In genomic region chr12:132186208-132186856, GRCh38 we compare ENCODE assay signal across 14 cellular contexts. TPM values are rescaled to one million over a fixed set of nuclear protein-coding genes. Genes with fewer than 3 reads are reported as not detected.
DNase-seq lines count a peak whose midpoint lies in the region; ATAC-seq and TF ChIP-seq lines count a peak whose summit lies in the region.
"Had no signal": no experiment of that assay in that cellular context is flagged by ENCODE, and none has a peak within 500 bp of the region (broad histone marks: within the 10 kb centered on the region; RNA-seq: fewer than 3 reads in every experiment).

No MANE protein-coding gene starts in this region.

- TF ChIP-seq CTCF in breast epithelium (IDR thresholded peaks at IDR 0.05) = no peak
- TF ChIP-seq CTCF in MCF 10A (IDR thresholded peaks at IDR 0.05; ENCODE audit: unreplicated experiment) = no peak
- TF ChIP-seq CTCF in SK-N-SH (IDR thresholded peaks at IDR 0.05) = no peak
- TF ChIP-seq CTCF in tibial artery (IDR thresholded peaks at IDR 0.05) = no peak
- no peak for TF ChIP-seq CTCF in smooth muscle cell (IDR thresholded peaks at IDR 0.05; ENCODE audit: borderline replicate concordance, insufficient read depth, poor library complexity, severe bottlenecking)

- H3K9me2 ChIP-seq in SK-N-SH = no peaks in the 10 kb centered on the region

- H3K27me3 Mint-ChIP-seq in MCF 10A (ENCODE audit: insufficient read depth, unreplicated experiment) = peaks cover 52% of the 10 kb centered on the region

- DNase-seq in breast epithelium (ENCODE audit: low spot score in 2 of 2) (no peak), MCF 10A (ENCODE audit: unreplicated experiment) (no peak), SK-N-SH (no peak), tibial artery (no peak), smooth muscle cell (lab: John Stamatoyannopoulos, UW; ENCODE audit: unreplicated experiment) (no peak)
- no peak for DNase-seq in effector memory CD4-positive, alpha-beta T cell
- DNase-seq: DMS53, foreskin keratinocyte, GOT3, NCI-H1417 treated with DMSO at 0.1 percent for 48 hours, NCI-H226, SJCRH30 had no signal

- H3K9ac ChIP-seq in SK-N-SH = no peak overlapping the region
- H3K9ac ChIP-seq in smooth muscle cell (ENCODE audit: low read depth) = no peak overlapping the region

- H3K79me2 ChIP-seq in SK-N-SH (ENCODE audit: insufficient read depth) (no peaks in the 10 kb centered on the region), smooth muscle cell (ENCODE audit: low read depth) (no peaks in the 10 kb centered on the region)

- H3K9me3 Mint-ChIP-seq in MCF 10A (ENCODE audit: unreplicated experiment) = peaks cover 6% of the 10 kb centered on the region

- no peak overlapping the region for H3K4me3 Mint-ChIP-seq in MCF 10A (ENCODE audit: unreplicated experiment)

- H3K4me3 ChIP-seq in breast epithelium (peak overlapping the region in 2 of 3 donors; percentile 10 to 33), SK-N-SH (ENCODE audit: low read depth in 2 of 2, low read length in 1 of 2) (no peak overlapping the region), tibial artery (peak overlapping the region; percentile 3 to 8), smooth muscle cell (no peak overlapping the region)
- peak overlapping the region; percentile 32 for H3K4me3 ChIP-seq in effector memory CD4-positive, alpha-beta T cell (ENCODE audit: insufficient read depth, low read depth, low read length, poor library complexity, severe bottlenecking)
- H3K4me3 ChIP-seq: SJCRH30 had no signal

- H3K27me3 ChIP-seq in breast epithelium = no peaks in the 10 kb centered on the region
- peaks cover 93% of the 10 kb centered on the region for H3K27me3 ChIP-seq in SK-N-SH (ENCODE audit: insufficient read depth)
- H3K27me3 ChIP-seq in effector memory CD4-positive, alpha-beta T cell (replicated peaks; ENCODE audit: control insufficient read depth, insufficient read depth, low read length, poor library complexity, severe bottlenecking) = no peaks in the 10 kb centered on the region
- H3K27me3 ChIP-seq in tibial artery = peaks cover 0 to 11% of the 10 kb centered on the region in 2 donors
- no peaks in the 10 kb centered on the region for H3K27me3 ChIP-seq in smooth muscle cell (ENCODE audit: low read depth)
- H3K27me3 ChIP-seq: SJCRH30 had no signal

- H3K27ac ChIP-seq in breast epithelium (no peak overlapping the region), SK-N-SH (ENCODE audit: low read depth in 2 of 2, low read length in 1 of 2) (no peak overlapping the region), tibial artery (no peak overlapping the region), smooth muscle cell (ENCODE audit: low read depth) (no peak overlapping the region)
- H3K27ac ChIP-seq in effector memory CD4-positive, alpha-beta T cell (ENCODE audit: insufficient read depth, low read length, poor library complexity, severe bottlenecking) = peak overlapping the region; percentile 56
- H3K27ac ChIP-seq: foreskin keratinocyte, SJCRH30 had no signal

- H3F3A ChIP-seq in SK-N-SH (replicated peaks; ENCODE audit: insufficient read depth) (no peaks in the 10 kb centered on the region), smooth muscle cell (ENCODE audit: low read depth) (no peaks in the 10 kb centered on the region)

- 18% methylated on average over 24 of the region's 24 CpGs for WGBS in SK-N-SH (ENCODE audit: low lambda C conversion rate)
- WGBS in smooth muscle cell (ENCODE audit: low lambda C conversion rate) = 73% methylated on average over 24 of the region's 24 CpGs

- intact Hi-C loops in breast epithelium (cut with DNase I; ENCODE audit: low total_unique reads) = no loop called here
- intact Hi-C loops in MCF 10A (cut with micrococcal nuclease) = no loop called here
- intact Hi-C loops in tibial artery (cut with DNase I; ENCODE audit: low total_unique reads) = no loop called here

- no peaks in the 10 kb centered on the region for H4K20me1 ChIP-seq in SK-N-SH (ENCODE audit: insufficient read depth)
- H4K20me1 ChIP-seq in smooth muscle cell (ENCODE audit: low read depth) = no peaks in the 10 kb centered on the region

- CTCF ChIA-PET in MCF 10A (lab: Yijun Ruan, JAX) (interaction anchor here (0.9 to 1.2 kb wide), 2 partner anchors 31 to 228 kb away, joined by 3 to 4 read pairs; no protein-coding TSS in a partner anchor), SK-N-SH (lab: Yijun Ruan, JAX) (interaction anchor here (0.9 to 1.6 kb wide), 4 partner anchors 10 to 429 kb away, joined by 3 to 4 read pairs (median 3); no protein-coding TSS in a partner anchor)

- ATAC-seq in GM21390 (IDR thresholded peaks at IDR 0.05; ENCODE audit: unreplicated experiment) (no peak), HG03521 (IDR thresholded peaks at IDR 0.05; ENCODE audit: unreplicated experiment) (no peak)
- ATAC-seq: foreskin keratinocyte had no signal

- no peak for TF ChIP-seq EP300 in SK-N-SH (IDR thresholded peaks at IDR 0.05; ENCODE audit: borderline replicate concordance in 1 of 2, low read depth in 1 of 2, low read length in 1 of 2)

- POLR2A ChIA-PET in MCF 10A (lab: Yijun Ruan, JAX) (interaction anchor here (0.6 to 1.4 kb wide), 4 partner anchors 22 to 395 kb away, joined by 3 to 4 read pairs (median 3); no protein-coding TSS in a partner anchor), SK-N-SH (lab: Yijun Ruan, JAX) (no interaction called here)

- BruUV-seq in MCF 10A (replicated peaks; lab: Mats Ljungman, UMichigan) = no TSS peak

- H3K4me1 ChIP-seq in breast epithelium (no peaks in the 10 kb centered on the region), SK-N-SH (ENCODE audit: control insufficient read depth in 1 of 2, insufficient read depth in 2 of 2, low read depth in 1 of 2, low read length in 1 of 2) (no peaks in the 10 kb centered on the region; a peak in 1 of 4 replicates), tibial artery (peaks cover 0 to 21% (median 15%) of the 10 kb centered on the region in 4 donors), smooth muscle cell (ENCODE audit: low read depth) (peaks cover 12% of the 10 kb centered on the region)
- peaks cover 40% of the 10 kb centered on the region for H3K4me1 ChIP-seq in effector memory CD4-positive, alpha-beta T cell (ENCODE audit: control insufficient read depth, insufficient read depth, low read length, poor library complexity, severe bottlenecking)
- H3K4me1 ChIP-seq: foreskin keratinocyte, SJCRH30 had no signal

- no peak for TF ChIP-seq RAD21 in SK-N-SH (IDR thresholded peaks at IDR 0.05; ENCODE audit: low read length)

- H2AFZ ChIP-seq in SK-N-SH (ENCODE audit: low read depth) = no peak overlapping the region
- H2AFZ ChIP-seq in smooth muscle cell (ENCODE audit: low read depth) = no peak overlapping the region

- H3K9me3 ChIP-seq in breast epithelium (peaks cover 24 to 62% of the 10 kb centered on the region in 2 donors), SK-N-SH (no peaks in the 10 kb centered on the region), tibial artery (peaks cover 0 to 53% (median 25%) of the 10 kb centered on the region in 3 donors), smooth muscle cell (replicated peaks; ENCODE audit: low read depth) (no peaks in the 10 kb centered on the region)
- no peaks in the 10 kb centered on the region for H3K9me3 ChIP-seq in effector memory CD4-positive, alpha-beta T cell (ENCODE audit: control insufficient read depth, low read length)
- H3K9me3 ChIP-seq: SJCRH30 had no signal

- H3K27ac Mint-ChIP-seq in MCF 10A (ENCODE audit: low read depth, unreplicated experiment) = no peak overlapping the region

- no peak for TF ChIP-seq POLR2A in breast epithelium (IDR thresholded peaks at IDR 0.05)

- peaks cover 5% of the 10 kb centered on the region for H3K4me1 Mint-ChIP-seq in MCF 10A (ENCODE audit: insufficient read depth, unreplicated experiment)

- H3K36me3 ChIP-seq in breast epithelium (no peaks in the 10 kb centered on the region), SK-N-SH (replicated peaks in 1 of 2; ENCODE audit: control insufficient read depth in 1 of 2, insufficient read depth in 2 of 2, low read length in 1 of 2) (no peaks in the 10 kb centered on the region), tibial artery (no peaks in the 10 kb centered on the region), smooth muscle cell (ENCODE audit: low read depth) (no peaks in the 10 kb centered on the region)
- no peaks in the 10 kb centered on the region for H3K36me3 ChIP-seq in effector memory CD4-positive, alpha-beta T cell (ENCODE audit: control insufficient read depth, insufficient read depth, low read length)
- H3K36me3 ChIP-seq: SJCRH30 had no signal

- H3K36me3 Mint-ChIP-seq in MCF 10A (ENCODE audit: insufficient read depth, unreplicated experiment) = no peaks in the 10 kb centered on the region

- H3K4me2 ChIP-seq in SK-N-SH (peak overlapping the region; percentile 26; the same call in 1 of the 2 replicates), smooth muscle cell (no peak overlapping the region)

TF ChIP-seq in SK-N-SH, 30 proteins besides CTCF, POLR2A, EP300 and RAD21:
- no peak for TF ChIP-seq FOSL2 (IDR thresholded peaks at IDR 0.05; ENCODE audit: borderline replicate concordance, low read depth)

RNA-seq across cellular contexts. Expression of gene NOC4L, which starts 42.1 kb away (rescaled TPM):
- total RNA-seq in breast epithelium (10 to 100 TPM; 10.1 to 14.3 (median 11.1) TPM), MCF 10A (2022) (24.2 and 32.0 TPM in 2 replicates), smooth muscle cell (6.2 and 9.8 TPM in 2 replicates)
- polyA plus RNA-seq in SK-N-SH (2012; rRNA removed) (8.3 and 12.9 TPM in 2 replicates), smooth muscle cell (39.9 and 42.2 TPM in 2 replicates)
- 5.0 and 8.1 TPM in 2 replicates for polyA plus RNA-seq in SK-N-SH (2012; cell fraction: cytosol; rRNA removed)
- 17.1 and 25.2 TPM in 2 replicates for polyA plus RNA-seq in SK-N-SH (2012; cell fraction: nucleus; rRNA removed)

RNA-seq across cellular contexts. Expression of gene DDX51, which starts 42.2 kb away (rescaled TPM):
- total RNA-seq in breast epithelium (10 to 100 TPM; 11.2 to 16.7 (median 16.4) TPM), MCF 10A (2022) (18.3 and 24.0 TPM in 2 replicates), smooth muscle cell (1.6 and 5.2 TPM in 2 replicates)
- polyA plus RNA-seq in SK-N-SH (2012; rRNA removed) (14.4 and 17.3 TPM in 2 replicates), smooth muscle cell (12.5 and 15.1 TPM in 2 replicates)
- 4.5 and 5.9 TPM in 2 replicates for polyA plus RNA-seq in SK-N-SH (2012; cell fraction: cytosol; rRNA removed)
- 65.1 and 90.9 TPM in 2 replicates for polyA plus RNA-seq in SK-N-SH (2012; cell fraction: nucleus; rRNA removed)

Comparison
In these comparisons a context has a peak if more than half of its experiments do, and no peak if none do; other contexts are left out.
1. H3K4me3 ChIP-seq: peak in breast epithelium (2 of 3), effector memory CD4-positive, alpha-beta T cell (single experiment) and tibial artery (2 of 2); none in SK-N-SH (0 of 2) and smooth muscle cell (single experiment).